In genomic region chr6:89347825-89348224, GRCh38 we compare ENCODE assay signal across 10 cellular contexts. TPM values are rescaled to one million over a fixed set of nuclear protein-coding genes. Genes with fewer than 3 reads are reported as not detected.
DNase-seq lines count a peak whose midpoint lies in the region; ATAC-seq and TF ChIP-seq lines count a peak whose summit lies in the region.
"Had no signal": no experiment of that assay in that cellular context is flagged by ENCODE, and none has a peak within 500 bp of the region (broad histone marks: within the 10 kb centered on the region; RNA-seq: fewer than 3 reads in every experiment).

No MANE protein-coding gene starts in this region.

- no peaks in the 10 kb centered on the region for H3K9me3 ChIP-seq in neutrophil

- TF ChIP-seq POLR2A in NB4 (IDR thresholded peaks at IDR 0.05; ENCODE audit: extremely low read depth, insufficient read length), result no peak

- no peak for DNase-seq in GM06990 (ENCODE audit: extremely low read depth, insufficient read length)
- peak; percentile 24 for DNase-seq in NB4 (ENCODE audit: low read depth)
- DNase-seq in dermis blood vessel endothelial cell, result peak; percentile 44
- no peak for DNase-seq in COR-L47 (lab: John Stamatoyannopoulos, UW)
- DNase-seq: activated T-cell treated with anti-CD3 and anti-CD28 coated beads for 4 hours, NCI-H446 had no signal

- no peak for TF ChIP-seq CTCF in GM06990 (IDR thresholded peaks at IDR 0.05; ENCODE audit: insufficient read depth, low read length, poor library complexity, severe bottlenecking)
- no peak for TF ChIP-seq CTCF in NB4 (IDR thresholded peaks at IDR 0.05; ENCODE audit: low read depth, low read length)
- no peak for TF ChIP-seq CTCF in neutrophil (IDR thresholded peaks at IDR 0.05)

- H3K27me3 ChIP-seq in GM06990 (replicated peaks; ENCODE audit: control insufficient read depth, insufficient read depth, low read length) (no peaks in the 10 kb centered on the region), neutrophil (no peaks in the 10 kb centered on the region)

- ATAC-seq in GM21576 (IDR thresholded peaks at IDR 0.05; ENCODE audit: unreplicated experiment) (no peak), GM18498 (IDR thresholded peaks at IDR 0.05; ENCODE audit: unreplicated experiment) (no peak), HG03457 (IDR thresholded peaks at IDR 0.05; ENCODE audit: unreplicated experiment) (no peak)

- H3K4me1 ChIP-seq in neutrophil (ENCODE audit: control insufficient read depth in 1 of 2, insufficient read depth in 1 of 2, low read depth in 1 of 2, low read length in 1 of 2), result peaks cover 50 to 51% of the 10 kb centered on the region in 2 experiments

- H3K4me3 ChIP-seq in GM06990 (replicated peaks; ENCODE audit: low read depth, low read length) (peak overlapping the region; percentile 41), NB4 (ENCODE audit: low read depth, low read length) (no peak overlapping the region), neutrophil (ENCODE audit: low read depth in 1 of 2, low read length in 1 of 2) (no peak overlapping the region)

- peaks cover 2% of the 10 kb centered on the region for H3K36me3 ChIP-seq in GM06990 (ENCODE audit: control insufficient read depth, insufficient read depth, low read length)
- no peaks in the 10 kb centered on the region for H3K36me3 ChIP-seq in neutrophil

- H3K27ac ChIP-seq in neutrophil, result peak overlapping the region; percentile 95

RNA-seq across cellular contexts. Expression of gene UBE2J1, which starts 4.7 kb away (rescaled TPM):
- total RNA-seq in dermis blood vessel endothelial cell, result 48.2 and 65.5 TPM in 2 replicates

RNA-seq across cellular contexts. Expression of gene GABRR2, which starts 32.7 kb away (rescaled TPM):
- 0.14 and 0.51 TPM in 2 replicates for total RNA-seq in dermis blood vessel endothelial cell

Comparison
In these comparisons a context has a peak if more than half of its experiments do, and no peak if none do; other contexts are left out.
1. DNase-seq: peak in NB4 (single experiment) and dermis blood vessel endothelial cell (single experiment); none in GM06990 (single experiment) and COR-L47 (single experiment).